ENCODE assay signal across 1 cellular context in genomic region chr7:21430575-21430954, GRCh38.
TF ChIP-seq lines count a peak whose summit lies in the region.

No MANE protein-coding gene starts in this region.

TF ChIP-seq in WTC11, 78 proteins besides CTCF, POLR2A, EP300 and RAD21 (continued from another document):
- TF ChIP-seq ZNF281 (CRISPR knock-in tag; IDR thresholded peaks at IDR 0.05) (no peak), EMX1 (CRISPR knock-in tag; IDR thresholded peaks at IDR 0.05) (no peak)
